2 cellular contexts compared by ENCODE assay signal in genomic region chr4:74439952-74440351, GRCh38.
TF ChIP-seq lines count a peak whose summit lies in the region.

No MANE protein-coding gene starts in this region.

TF ChIP-seq in SK-N-SH, 30 proteins besides CTCF, POLR2A, EP300 and RAD21 (continued from another document):
- TF ChIP-seq GATA2 (CRISPR knock-in tag; IDR thresholded peaks at IDR 0.05), result no peak
- no peak for TF ChIP-seq IRF3 (IDR thresholded peaks at IDR 0.05; ENCODE audit: low read depth, low read length)
- no peak for TF ChIP-seq ZBTB33 (IDR thresholded peaks at IDR 0.05; ENCODE audit: borderline replicate concordance, low read depth)
- TF ChIP-seq YY1 (IDR thresholded peaks at IDR 0.05; ENCODE audit: low read depth), result no peak
- no peak for TF ChIP-seq TEAD4 (IDR thresholded peaks at IDR 0.05; ENCODE audit: borderline replicate concordance, insufficient read depth)
- no peak for TF ChIP-seq REST (IDR thresholded peaks at IDR 0.05; ENCODE audit: low read depth, low read length)
- no peak for TF ChIP-seq CHD2 (IDR thresholded peaks at IDR 0.05; ENCODE audit: low read length, partially characterized antibody)
- TF ChIP-seq RFX5 (IDR thresholded peaks at IDR 0.05; ENCODE audit: low read length), result no peak
- no peak for TF ChIP-seq MAX (IDR thresholded peaks at IDR 0.05; ENCODE audit: low read depth)
- no peak for TF ChIP-seq EZH2phosphoT487 (IDR thresholded peaks at IDR 0.05; ENCODE audit: borderline replicate concordance, low read depth)
- no peak for TF ChIP-seq NRF1 (IDR thresholded peaks at IDR 0.05; ENCODE audit: low read depth, low read length)
- TF ChIP-seq TCF12 (IDR thresholded peaks at IDR 0.05), result no peak
- no peak for TF ChIP-seq RXRA (IDR thresholded peaks at IDR 0.05; ENCODE audit: borderline replicate concordance, low read depth)
- TF ChIP-seq ELF1 (IDR thresholded peaks at IDR 0.05), result no peak
- TF ChIP-seq USF2 (IDR thresholded peaks at IDR 0.05; ENCODE audit: borderline replicate concordance, low read depth, low read length), result no peak
- TF ChIP-seq FOSL2 (IDR thresholded peaks at IDR 0.05; ENCODE audit: borderline replicate concordance, low read depth), result no peak
- TF ChIP-seq GABPA (IDR thresholded peaks at IDR 0.05; ENCODE audit: low read depth), result no peak

TF ChIP-seq in SK-N-SH treated with all-trans-retinoic acid at 6 μM for 48 hours, 23 proteins besides CTCF, POLR2A, EP300 and RAD21:
- TF ChIP-seq CSRNP3 (CRISPR knock-in tag; IDR thresholded peaks at IDR 0.05) (no peak), ZNF565 (CRISPR knock-in tag; conservative IDR thresholded peaks at IDR 0.05; ENCODE audit: low read depth) (no peak), ZNF70 (CRISPR knock-in tag; IDR thresholded peaks at IDR 0.05) (no peak), RARB (CRISPR knock-in tag; IDR thresholded peaks at IDR 0.05) (no peak), ZFP30 (CRISPR knock-in tag; IDR thresholded peaks at IDR 0.05) (no peak), ZFP3 (CRISPR knock-in tag; IDR thresholded peaks at IDR 0.05) (no peak), PPARA (CRISPR knock-in tag; IDR thresholded peaks at IDR 0.05; ENCODE audit: borderline replicate concordance) (no peak), CSDC2 (CRISPR knock-in tag; IDR thresholded peaks at IDR 0.05) (no peak), ARNTL (CRISPR knock-in tag; IDR thresholded peaks at IDR 0.05; ENCODE audit: borderline replicate concordance, low read depth) (no peak), ZNF8 (CRISPR knock-in tag; IDR thresholded peaks at IDR 0.05) (no peak), OSR1 (CRISPR knock-in tag; IDR thresholded peaks at IDR 0.05) (no peak), TOX (CRISPR knock-in tag; IDR thresholded peaks at IDR 0.05; ENCODE audit: borderline replicate concordance) (no peak), ESRRG (CRISPR knock-in tag; IDR thresholded peaks at IDR 0.05) (no peak), PATZ1 (CRISPR knock-in tag; IDR thresholded peaks at IDR 0.05; ENCODE audit: borderline replicate concordance) (no peak), BACH2 (CRISPR knock-in tag; IDR thresholded peaks at IDR 0.05; ENCODE audit: borderline replicate concordance) (no peak), ZC3H10 (CRISPR knock-in tag; IDR thresholded peaks at IDR 0.05) (no peak), ISL1 (CRISPR knock-in tag; IDR thresholded peaks at IDR 0.05) (no peak), POU6F1 (CRISPR knock-in tag; IDR thresholded peaks at IDR 0.05; ENCODE audit: borderline replicate concordance, low read depth) (no peak), CREB5 (CRISPR knock-in tag; IDR thresholded peaks at IDR 0.05; ENCODE audit: low read depth) (no peak)
TF ChIP-seq in SK-N-SH treated with all-trans-retinoic acid at 6 μM for 48 hours: peak in this region for 0.
